19 cellular contexts compared by ENCODE assay signal in the genomic region with DNA sequence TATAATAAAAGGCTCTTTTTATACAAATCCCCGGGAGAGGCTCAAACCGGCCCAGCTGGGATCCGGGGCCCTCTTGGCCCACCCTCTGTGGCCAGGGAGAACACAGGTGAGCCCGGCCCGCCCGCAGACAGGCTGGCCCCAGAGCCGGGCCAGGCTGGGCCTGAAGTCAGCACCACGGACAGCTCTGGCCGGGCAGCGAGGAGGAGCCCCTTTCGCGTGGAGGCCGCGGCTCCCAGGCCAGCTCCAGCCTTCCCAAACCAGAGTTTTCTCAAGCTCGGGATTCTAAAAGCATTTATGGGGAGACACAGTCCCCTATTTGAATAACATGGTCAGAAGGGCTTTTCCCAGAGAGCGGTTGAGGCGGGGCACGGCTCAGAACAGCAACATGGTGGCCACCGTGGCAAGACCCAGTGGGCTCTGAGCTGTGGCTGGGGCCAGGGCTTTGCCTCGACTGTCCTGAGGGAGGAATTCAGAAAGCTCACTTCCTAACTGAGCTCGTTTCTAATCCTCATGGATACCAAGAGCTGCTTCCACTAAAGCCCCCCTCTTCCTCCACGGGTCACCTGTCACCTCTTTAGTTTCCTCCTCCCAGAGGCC.
DNase-seq lines count a peak whose midpoint lies in the region; ATAC-seq and TF ChIP-seq lines count a peak whose summit lies in the region.
"Had no signal": no experiment of that assay in that cellular context is flagged by ENCODE, and none has a peak within 500 bp of the region (broad histone marks: within the 10 kb centered on the region; RNA-seq: fewer than 3 reads in every experiment).

No MANE protein-coding gene starts in this region.

- H3K4me1 Mint-ChIP-seq in endothelial cell (ENCODE audit: unreplicated experiment) (no peaks in the 10 kb centered on the region), neural progenitor cell (no peaks in the 10 kb centered on the region)

- no peak for TF ChIP-seq CTCF in MM.1S (IDR thresholded peaks at IDR 0.05; ENCODE audit: low read length)
- no peak for TF ChIP-seq CTCF in endothelial cell (IDR thresholded peaks at IDR 0.05; ENCODE audit: unreplicated experiment)
- no peak for TF ChIP-seq CTCF in neural progenitor cell (IDR thresholded peaks at IDR 0.05)
- no peak for TF ChIP-seq CTCF in GM13976 (IDR thresholded peaks at IDR 0.05; ENCODE audit: borderline replicate concordance, control extremely low read depth, extremely low read depth, insufficient read depth, missing control alignments)

- ATAC-seq in GM21737 (IDR thresholded peaks at IDR 0.05; ENCODE audit: unreplicated experiment): no peak
- ATAC-seq: foreskin keratinocyte, Panc1 had no signal

- H3K27ac Mint-ChIP-seq in endothelial cell (ENCODE audit: unreplicated experiment) (no peak overlapping the region), neural progenitor cell (no peak overlapping the region)
- H3K27ac Mint-ChIP-seq: activated naive CD8-positive, alpha-beta T cell had no signal

- H3K79me2 ChIP-seq in GM23248 (ENCODE audit: insufficient read depth) (no peaks in the 10 kb centered on the region), MM.1S (ENCODE audit: low read length) (no peaks in the 10 kb centered on the region), neural progenitor cell (ENCODE audit: low read depth) (no peaks in the 10 kb centered on the region)

- H3K27ac ChIP-seq in GM23248: no peak overlapping the region
- no peak overlapping the region for H3K27ac ChIP-seq in MM.1S (ENCODE audit: low read length)
- H3K27ac ChIP-seq in neural progenitor cell: no peak overlapping the region
- H3K27ac ChIP-seq: BLaER1 treated with 17β-estradiol and CSF1 and Interleukin-3, amounts not matched to agents 10 nM and 100 nM; foreskin keratinocyte; KMS-11 had no signal

- H3F3A ChIP-seq in GM23248 (ENCODE audit: insufficient read depth) (no peaks in the 10 kb centered on the region), MM.1S (ENCODE audit: insufficient read depth, low read length) (no peaks in the 10 kb centered on the region), neural progenitor cell (ENCODE audit: low read depth) (peaks cover 5% of the 10 kb centered on the region)

- H3K9me2 ChIP-seq in GM23248 (ENCODE audit: insufficient read depth) (no peaks in the 10 kb centered on the region), MM.1S (replicated peaks; ENCODE audit: insufficient read depth, low read length) (no peaks in the 10 kb centered on the region)

- 13 to 14% methylated on average over 20 to 22 of the region's 22 CpGs for WGBS in GM23248 (ENCODE audit: low coverage in 1 of 2, low lambda C conversion rate in 2 of 2, missing lambda C conversion rate in 2 of 2), 2 experiments

- H3K4me1 ChIP-seq in GM23248 (ENCODE audit: insufficient read depth) (no peaks in the 10 kb centered on the region), MM.1S (ENCODE audit: low read length) (no peaks in the 10 kb centered on the region), neural progenitor cell (no peaks in the 10 kb centered on the region)
- H3K4me1 ChIP-seq: foreskin keratinocyte had no signal

- DNase-seq in GM23248: peak; percentile 29
- DNase-seq in MM.1S: peak; percentile 23
- peak; percentile 76 for DNase-seq in endothelial cell (ENCODE audit: low spot score)
- peak; percentile 80 for DNase-seq in neural progenitor cell (ENCODE audit: low spot score)
- no peak for DNase-seq in HPDE6-E6E7 (ENCODE audit: extremely low spot score)
- DNase-seq in GM13976 (ENCODE audit: low spot score): no peak
- DNase-seq in NCI-H187 treated with DMSO at 0.1 percent for 48 hours (lab: John Stamatoyannopoulos, UW): no peak
- DNase-seq: activated CD4-positive, CD25-positive, alpha-beta regulatory T cell; central memory CD4-positive, alpha-beta T cell; foreskin keratinocyte; HCEC 1CT; NCI-H1694; NCI-H524; SW 1271 had no signal

- peaks cover 8% of the 10 kb centered on the region for H3K27me3 Mint-ChIP-seq in endothelial cell (ENCODE audit: unreplicated experiment)
- H3K27me3 Mint-ChIP-seq in neural progenitor cell (ENCODE audit: insufficient read depth, low read depth): peaks cover 28% of the 10 kb centered on the region

- H2AFZ ChIP-seq in GM23248 (no peak overlapping the region), MM.1S (ENCODE audit: low read length) (no peak overlapping the region), neural progenitor cell (replicated peaks) (no peak overlapping the region)

- H3K9me3 Mint-ChIP-seq in endothelial cell (ENCODE audit: unreplicated experiment): no peaks in the 10 kb centered on the region
- peaks cover 4% of the 10 kb centered on the region for H3K9me3 Mint-ChIP-seq in neural progenitor cell

- no peak overlapping the region for H3K4me2 ChIP-seq in GM23248 (ENCODE audit: unreplicated experiment)
- no peak overlapping the region for H3K4me2 ChIP-seq in MM.1S (ENCODE audit: low read depth, low read length)
- no peak overlapping the region for H3K4me2 ChIP-seq in neural progenitor cell
- H3K4me2 ChIP-seq: KMS-11 had no signal

- H3K4me3 ChIP-seq in GM23248: no peak overlapping the region
- no peak overlapping the region for H3K4me3 ChIP-seq in MM.1S (ENCODE audit: low read length)
- no peak overlapping the region for H3K4me3 ChIP-seq in neural progenitor cell
- H3K4me3 ChIP-seq: BLaER1 treated with 17β-estradiol and CSF1 and Interleukin-3, amounts not matched to agents 10 nM and 100 nM had no signal

- H3K36me3 ChIP-seq in GM23248 (ENCODE audit: low read depth) (no peaks in the 10 kb centered on the region), MM.1S (replicated peaks; ENCODE audit: insufficient read depth, low read length) (no peaks in the 10 kb centered on the region), neural progenitor cell (no peaks in the 10 kb centered on the region)
- H3K36me3 ChIP-seq: BLaER1 treated with 17β-estradiol and CSF1 and Interleukin-3, amounts not matched to agents 10 nM and 100 nM had no signal

- H3K27me3 ChIP-seq in GM23248 (replicated peaks; ENCODE audit: insufficient read depth): no peaks in the 10 kb centered on the region; the same call in 1 of the 2 replicates
- peaks cover 97% of the 10 kb centered on the region for H3K27me3 ChIP-seq in MM.1S (replicated peaks; ENCODE audit: insufficient read depth, low read length)
- peaks cover 48% of the 10 kb centered on the region for H3K27me3 ChIP-seq in neural progenitor cell
- H3K27me3 ChIP-seq: foreskin keratinocyte had no signal

- H3K4me3 Mint-ChIP-seq in endothelial cell (ENCODE audit: unreplicated experiment) (no peak overlapping the region), neural progenitor cell (no peak overlapping the region)
- H3K4me3 Mint-ChIP-seq: activated naive CD8-positive, alpha-beta T cell had no signal

- H4K20me1 ChIP-seq in GM23248 (ENCODE audit: insufficient read depth) (no peaks in the 10 kb centered on the region), MM.1S (ENCODE audit: insufficient read depth, low read length) (no peaks in the 10 kb centered on the region), neural progenitor cell (ENCODE audit: low read depth) (peaks cover 8% of the 10 kb centered on the region)

- H3K36me3 Mint-ChIP-seq in endothelial cell (ENCODE audit: low read depth, unreplicated experiment) (no peaks in the 10 kb centered on the region), neural progenitor cell (no peaks in the 10 kb centered on the region)
- H3K36me3 Mint-ChIP-seq: activated naive CD8-positive, alpha-beta T cell had no signal

- H3K9ac ChIP-seq in GM23248 (no peak overlapping the region), MM.1S (ENCODE audit: low read length) (no peak overlapping the region), neural progenitor cell (no peak overlapping the region)
- H3K9ac ChIP-seq: BLaER1 treated with 17β-estradiol and CSF1 and Interleukin-3, amounts not matched to agents 10 nM and 100 nM; KMS-11 had no signal

- H3K9me3 ChIP-seq in GM23248 (ENCODE audit: low read depth): no peaks in the 10 kb centered on the region
- no peaks in the 10 kb centered on the region for H3K9me3 ChIP-seq in MM.1S (replicated peaks; ENCODE audit: insufficient read depth, low read length)
- no peaks in the 10 kb centered on the region for H3K9me3 ChIP-seq in neural progenitor cell (ENCODE audit: low read depth)

- in situ Hi-C loops in GM23248 (cut with MboI): no loop called here
- in situ Hi-C loops in GM13976 (cut with MboI; ENCODE audit: low sequenced_read_pairs, unreplicated experiment): no loop called here

Comparison
In these comparisons a context has a peak if more than half of its experiments do, and no peak if none do; other contexts are left out.
1. DNase-seq: peak in GM23248 (single experiment), MM.1S (single experiment), endothelial cell (single experiment) and neural progenitor cell (single experiment); none in HPDE6-E6E7 (single experiment), GM13976 (single experiment) and NCI-H187 treated with DMSO at 0.1 percent for 48 hours (single experiment).